ENCODE assay signal across 22 cellular contexts in the genomic region with DNA sequence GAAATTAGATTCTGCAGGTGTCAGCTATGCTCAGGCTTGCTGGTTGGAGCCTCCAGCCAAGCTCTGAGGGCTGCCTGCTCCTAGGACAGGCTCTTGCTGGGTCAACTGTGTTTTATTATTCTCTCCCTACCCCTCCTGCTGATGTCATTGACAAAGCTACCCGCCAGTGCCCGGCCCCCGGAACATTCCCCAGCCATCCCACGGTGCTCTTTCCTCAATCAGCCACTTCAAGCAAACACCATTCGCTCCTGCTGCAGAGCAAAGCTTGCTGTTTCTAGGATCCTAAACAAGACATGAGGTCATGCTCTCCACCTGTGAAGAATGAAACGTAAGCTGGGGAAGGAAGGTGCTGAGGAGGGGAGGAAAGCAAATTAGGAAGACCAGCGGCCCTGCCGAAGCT. TPM values are rescaled to one million over a fixed set of nuclear protein-coding genes. Genes with fewer than 3 reads are reported as not detected.
A peak's percentile ranks its signal among the peaks of the same experiment; 100 is the strongest.
DNase-seq lines count a peak whose midpoint lies in the region; ATAC-seq, FAIRE-seq and TF ChIP-seq lines count a peak whose summit lies in the region.
"Had no signal": no experiment of that assay in that cellular context is flagged by ENCODE, and none has a peak within 500 bp of the region (broad histone marks: within the 10 kb centered on the region; RNA-seq: fewer than 3 reads in every experiment).

No MANE protein-coding gene starts in this region.

- no peak overlapping the region for H4K5ac ChIP-seq in H1 (ENCODE audit: insufficient read length, low read depth, low read length)

- no peak for TF ChIP-seq POLR2A in H1 (IDR thresholded peaks at IDR 0.05; ENCODE audit: control extremely low read depth in 1 of 2, low read depth in 2 of 2, low read length in 2 of 2)
- TF ChIP-seq POLR2A in gastrocnemius medialis (IDR thresholded peaks at IDR 0.05), result peak in 1 of 2 donors; percentile 12

- H2BK15ac ChIP-seq in H1 (ENCODE audit: low read length), result 0 out of 2 replicates have a peak overlapping the region, but pooled peaks have one; percentile 20

- no peak for TF ChIP-seq CTCF in H1 (IDR thresholded peaks at IDR 0.05; ENCODE audit: control extremely low read depth in 1 of 3, insufficient read depth in 1 of 3, low read depth in 1 of 3, low read length in 3 of 3)
- no peak for TF ChIP-seq CTCF in gastrocnemius medialis (IDR thresholded peaks at IDR 0.05 in 4 of 5, conservative IDR thresholded peaks at IDR 0.05 in 1 of 5)
- TF ChIP-seq CTCF in endothelial cell (IDR thresholded peaks at IDR 0.05; ENCODE audit: unreplicated experiment), result no peak

- in situ Hi-C loops in gastrocnemius medialis (cut with MboI; ENCODE audit: low sequenced_read_pairs in 4 of 4), result no loop called here

- H4K8ac ChIP-seq in H1 (ENCODE audit: extremely low read depth, insufficient read depth, low read length), result no peak overlapping the region

- no peak overlapping the region for H3K4ac ChIP-seq in H1 (replicated peaks; ENCODE audit: insufficient read length, low read depth, low read length)

- peak overlapping the region; percentile 83; the same call in 1 of the 2 replicates for H2AFZ ChIP-seq in H1 (ENCODE audit: low read length)

- no peak overlapping the region for H2BK12ac ChIP-seq in H1 (ENCODE audit: low read depth, low read length)

- H4K20me1 ChIP-seq in H1 (replicated peaks in 1 of 2; ENCODE audit: control insufficient read depth in 1 of 2, insufficient read depth in 2 of 2, low read length in 2 of 2), result no peaks in the 10 kb centered on the region

- no peak overlapping the region for H3K23ac ChIP-seq in H1 (ENCODE audit: insufficient read length)

- no peaks in the 10 kb centered on the region for H3K79me1 ChIP-seq in H1 (ENCODE audit: low read depth, low read length)

- H3K27ac ChIP-seq in H1 (ENCODE audit: low read depth, low read length) (no peak overlapping the region), gastrocnemius medialis (peak overlapping the region; percentile 95 to 100 (median 96))
- H3K27ac ChIP-seq: 22Rv1 had no signal

- no peak overlapping the region for H3K27ac Mint-ChIP-seq in endothelial cell (ENCODE audit: unreplicated experiment)

- H3K79me2 ChIP-seq in H1 (ENCODE audit: control insufficient read depth in 1 of 2, insufficient read depth in 2 of 2, low read length in 2 of 2), result no peaks in the 10 kb centered on the region

- no peaks in the 10 kb centered on the region for H3K23me2 ChIP-seq in H1 (ENCODE audit: low read depth, low read length)

- TF ChIP-seq EP300 in H1 (IDR thresholded peaks at IDR 0.05; ENCODE audit: borderline replicate concordance in 1 of 2, low read depth in 2 of 2, low read length in 2 of 2), result no peak

- no peak overlapping the region for H3K4me2 ChIP-seq in H1 (ENCODE audit: insufficient read depth in 1 of 2, low read depth in 2 of 2, low read length in 2 of 2)

- peaks cover 24% of the 10 kb centered on the region for H3K4me1 Mint-ChIP-seq in endothelial cell (ENCODE audit: unreplicated experiment)

- intact Hi-C loops in cardiac septum (cut with DNase I), result loop anchor here (5.0 kb wide), 1 partner anchor 70 kb away; no protein-coding TSS in a partner anchor
- intact Hi-C loops in Right ventricle myocardium inferior (cut with DNase I), result loop anchor here (10.0 kb wide), 1 partner anchor 218 kb away; no protein-coding TSS in a partner anchor
- intact Hi-C loops in gastrocnemius medialis (cut with DNase I; ENCODE audit: low total_unique reads), result no loop called here

- no peaks in the 10 kb centered on the region for H3K36me3 Mint-ChIP-seq in endothelial cell (ENCODE audit: low read depth, unreplicated experiment)
- H3K36me3 Mint-ChIP-seq: CD14-positive monocyte had no signal

- H2BK120ac ChIP-seq in H1 (replicated peaks; ENCODE audit: low read depth, low read length), result no peak overlapping the region

- H3K4me1 ChIP-seq in H1 (replicated peaks in 1 of 4; ENCODE audit: control insufficient read depth in 3 of 4, insufficient read depth in 4 of 4, low read length in 3 of 4) (peaks cover 0 to 13% (median 5%) of the 10 kb centered on the region in 4 experiments; a peak in 5 of 7 replicates), gastrocnemius medialis (peaks cover 57 to 76% of the 10 kb centered on the region in 2 donors)

- no peak overlapping the region for H2AK5ac ChIP-seq in H1 (ENCODE audit: low read depth, low read length)

- 66% methylated on average over 8 of the region's 8 CpGs; no CpG with 5 or more reads in 1 of the 2 experiments for WGBS in H1 (ENCODE audit: extremely low coverage in 1 of 2, insufficient coverage in 1 of 2, insufficient read length in 1 of 2, insufficient replicate concordance in 2 of 2, low coverage in 1 of 2, low lambda C conversion rate in 2 of 2, missing lambda C conversion rate in 1 of 2), 2 experiments

- peaks cover 2% of the 10 kb centered on the region for H3K27me3 Mint-ChIP-seq in endothelial cell (ENCODE audit: unreplicated experiment)

- H3K9me3 Mint-ChIP-seq in endothelial cell (ENCODE audit: unreplicated experiment), result no peaks in the 10 kb centered on the region

- POLR2A ChIA-PET in H1 (lab: Charles Lee; ENCODE audit: partially characterized antibody), result no interaction called here

- TF ChIP-seq RAD21 in H1 (IDR thresholded peaks at IDR 0.05 in 1 of 2, conservative IDR thresholded peaks at IDR 0.05 in 1 of 2; ENCODE audit: low read depth in 2 of 2, low read length in 2 of 2), result no peak

- no peaks in the 10 kb centered on the region for H3K9me3 ChIP-seq in H1 (ENCODE audit: insufficient read depth in 2 of 2, low read depth in 1 of 2, low read length in 1 of 2)
- H3K9me3 ChIP-seq in gastrocnemius medialis, result no peaks in the 10 kb centered on the region

- H3K36me3 ChIP-seq in H1 (ENCODE audit: control insufficient read depth in 2 of 4, insufficient read depth in 4 of 4, low read length in 3 of 4) (no peaks in the 10 kb centered on the region), gastrocnemius medialis (no peaks in the 10 kb centered on the region)

- no peaks in the 10 kb centered on the region for H3K27me3 ChIP-seq in H1 (replicated peaks in 1 of 4; ENCODE audit: control insufficient read depth in 3 of 4, extremely low read depth in 1 of 4, insufficient read depth in 3 of 4, low read length in 3 of 4)
- no peaks in the 10 kb centered on the region for H3K27me3 ChIP-seq in gastrocnemius medialis

- CTCF ChIA-PET in H1 (lab: Charles Lee; ENCODE audit: partially characterized antibody), result interaction anchor here (0.6 to 3.2 kb wide), 9 partner anchors 11 to 1493 kb away, joined by 3 to 16 read pairs (median 4); no protein-coding TSS in a partner anchor

- no peak overlapping the region for H2BK5ac ChIP-seq in H1 (ENCODE audit: low read depth, low read length)

- DNase-seq in cardiac septum (ENCODE audit: low spot score) (peak; percentile 75), Right ventricle myocardium inferior (ENCODE audit: missing footprints) (no peak), H1 (ENCODE audit: low read depth in 1 of 2, low spot score in 2 of 2) (no peak), left kidney (ENCODE audit: low read depth, low spot score) (peak; percentile 41), gastrocnemius medialis (no peak), GDM1 (lab: John Stamatoyannopoulos, UW) (no peak), endothelial cell (ENCODE audit: low spot score) (no peak)
- DNase-seq: DND-41; HCEC 1CT; KBM-7; NCI-H1105 treated with DMSO at 0.1 percent for 48 hours; NCI-H1694; NCI-H2081 treated with DMSO at 0.1 percent for 48 hours; NCI-H446 treated with DMSO at 0.1 percent for 48 hours; NK-92 treated with Interleukin-12 subunit alpha and Interleukin-12 subunit beta, amount 100 ng/mL, for 24 hours; OCI-M1; SHP77 treated with DMSO at 0.1 percent for 48 hours had no signal

- H3K9ac ChIP-seq in H1 (replicated peaks in 1 of 4; ENCODE audit: extremely low read depth in 1 of 4, low read depth in 3 of 4, low read length in 3 of 4), result no peak overlapping the region

- H3K14ac ChIP-seq in H1 (ENCODE audit: insufficient read length), result no peak overlapping the region

- H3K4me3 Mint-ChIP-seq in endothelial cell (ENCODE audit: unreplicated experiment), result no peak overlapping the region
- H3K4me3 Mint-ChIP-seq: CD14-positive monocyte had no signal

- no peak overlapping the region for H3K18ac ChIP-seq in H1 (ENCODE audit: extremely low read depth, low read length)

- no peak overlapping the region for H4K91ac ChIP-seq in H1 (replicated peaks; ENCODE audit: insufficient read length, low read length)

- ATAC-seq in Right ventricle myocardium inferior (no peak), gastrocnemius medialis (peak; percentile 12 to 17), HG02571 (IDR thresholded peaks at IDR 0.05; ENCODE audit: unreplicated experiment) (no peak)

- H3K56ac ChIP-seq in H1 (replicated peaks; ENCODE audit: insufficient read length, low read depth, low read length), result no peak overlapping the region

- no peak overlapping the region for H3K4me3 ChIP-seq in H1 (ENCODE audit: extremely low read depth in 1 of 4, insufficient read depth in 2 of 4, low read depth in 3 of 4, low read length in 4 of 4)
- peak overlapping the region in 2 of 4 donors; percentile 6 to 9 for H3K4me3 ChIP-seq in gastrocnemius medialis

- FAIRE-seq in H1 (lab: Jason Lieb, UNC), result no peak
- FAIRE-seq: G401.6 had no signal

- no peak overlapping the region for H2BK20ac ChIP-seq in H1 (ENCODE audit: low read length)

TF ChIP-seq in H1, 55 proteins besides CTCF, POLR2A, EP300 and RAD21 (continues in another document):
- TF ChIP-seq SIRT6 (IDR thresholded peaks at IDR 0.05; ENCODE audit: low read length) (no peak), SAP30 (IDR thresholded peaks at IDR 0.05; ENCODE audit: insufficient read depth, insufficient replicate concordance, low read length) (no peak)

RNA-seq across cellular contexts. Expression of gene C10orf71, which starts 2.1 kb away (rescaled TPM):
- 163 TPM for total RNA-seq in cardiac septum
- 108 TPM for total RNA-seq in Right ventricle myocardium inferior
- total RNA-seq in H1 (2021; fragmentation: NEBNext Ultra II Directional; extraction: Animal tissue kit (Norgen Biotek cat#: 25700)), result not detected in 2 replicates
- not detected in 2 replicates for polyA plus RNA-seq in H1 (2011; rRNA removed)
- polyA plus RNA-seq in H1 (2011; cell fraction: cytosol; rRNA removed), result not detected
- polyA plus RNA-seq in H1 (2011; cell fraction: nucleus; rRNA removed), result not detected
- polyA plus RNA-seq in H1 (2012, experiment 1 of 2), result not detected in 4 replicates
- polyA plus RNA-seq in H1 (2012, experiment 2 of 2), result not detected
- polyA plus RNA-seq in H1 (2013, experiment 1 of 2), result not detected
- polyA plus RNA-seq in H1 (2013, experiment 2 of 2), result not detected
- polyA minus RNA-seq in H1 (2011; rRNA and poly(A)+ RNA removed), result not detected in 2 replicates
- not detected for polyA minus RNA-seq in H1 (2011; cell fraction: cytosol; rRNA and poly(A)+ RNA removed)
- polyA minus RNA-seq in H1 (2011; cell fraction: nucleus; rRNA and poly(A)+ RNA removed), result not detected
- 100 to 1,000 TPM in 1 of 4 donors, 10 to 100 TPM in 3; 26.5 to 208 (median 69.6) TPM for total RNA-seq in gastrocnemius medialis
- total RNA-seq in endothelial cell (ENCODE audit: unreplicated experiment), result not detected
- polyA plus RNA-seq: AG04450, CD14-positive monocyte had no signal

Comparison
In these comparisons a context has a peak if more than half of its experiments do, and no peak if none do; other contexts are left out.
1. DNase-seq: peak in cardiac septum (single experiment) and left kidney (single experiment); none in Right ventricle myocardium inferior (single experiment), H1 (0 of 2), gastrocnemius medialis (0 of 2), GDM1 (single experiment) and endothelial cell (single experiment).
2. ATAC-seq: peak in gastrocnemius medialis (2 of 2); none in Right ventricle myocardium inferior (single experiment) and HG02571 (single experiment).
3. RNA of gene C10orf71, which starts 2.1 kb away (total RNA-seq): 163 TPM in cardiac septum (single experiment), 108 TPM in Right ventricle myocardium inferior (single experiment) and 26.5 to 208 TPM in gastrocnemius medialis; not detected in H1 and not detected in endothelial cell (single experiment); every median in the first group is over 10 times any median in the second.